ENCODE assay signal across 23 cellular contexts in the genomic region with DNA sequence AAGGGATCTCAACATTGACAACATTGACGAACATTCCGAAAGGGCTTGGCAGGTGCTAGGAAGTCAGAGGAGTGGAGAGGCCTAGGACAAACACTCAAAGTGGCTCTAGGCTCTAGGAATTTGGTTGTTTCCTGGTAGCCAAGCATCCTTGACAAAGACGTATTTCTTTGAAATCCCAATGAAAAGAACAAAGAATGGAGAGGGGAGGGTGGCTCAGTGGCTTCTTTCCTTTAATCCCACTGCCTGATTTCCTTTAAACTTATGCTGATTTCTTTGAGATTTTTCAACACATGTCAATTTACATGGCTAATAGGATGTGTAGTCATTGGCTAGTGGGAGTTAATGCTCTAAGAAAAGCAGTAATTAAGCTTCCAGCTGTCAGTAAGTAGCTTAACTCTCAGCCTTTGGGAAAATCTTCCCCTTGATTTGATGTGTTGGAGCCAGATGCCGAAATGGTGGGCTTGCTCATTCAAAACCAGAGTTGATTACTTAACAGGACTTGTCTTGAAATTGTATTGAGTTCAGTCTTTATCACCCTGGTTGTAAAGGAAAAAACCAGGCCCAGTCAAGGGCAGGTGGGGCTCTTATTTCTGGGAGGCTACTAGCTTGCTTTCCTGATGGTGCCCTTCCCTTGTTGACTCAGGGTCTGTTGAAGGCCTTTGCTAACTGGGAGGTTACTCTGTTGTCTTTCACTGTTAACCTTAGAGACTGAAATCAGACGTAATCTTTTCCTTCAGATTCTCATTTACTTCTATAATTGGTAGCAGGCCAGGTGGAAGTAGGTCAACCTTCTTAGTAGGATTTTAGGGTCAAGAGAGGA. TPM values are rescaled to one million over a fixed set of nuclear protein-coding genes. Genes with fewer than 3 reads are reported as not detected.
DNase-seq lines count a peak whose midpoint lies in the region; ATAC-seq and TF ChIP-seq lines count a peak whose summit lies in the region.
"Had no signal": no experiment of that assay in that cellular context is flagged by ENCODE, and none has a peak within 500 bp of the region (broad histone marks: within the 10 kb centered on the region; RNA-seq: fewer than 3 reads in every experiment).

No MANE protein-coding gene starts in this region.

- WGBS in spleen, 5 donors: 70 to 88% (median 79%) methylated on average over 5 of the region's 5 CpGs

- no peaks in the 10 kb centered on the region for H3K27me3 Mint-ChIP-seq in effector memory CD8-positive, alpha-beta T cell
- H3K27me3 Mint-ChIP-seq: activated CD4-positive, alpha-beta memory T cell treated with anti-CD3 and anti-CD28 coated beads, Interleukin-2, amount 10 ng/mL, durations not matched to agents 7 days and 5 days; activated naive CD8-positive, alpha-beta T cell treated with anti-CD3 and anti-CD28 coated beads, Interleukin-2, amount 10 ng/mL, durations not matched to agents 7 days and 5 days had no signal

- peaks cover 0 to 78% (median 14%) of the 10 kb centered on the region in 6 donors for H3K36me3 ChIP-seq in spleen
- H3K36me3 ChIP-seq: brain microvascular endothelial cell had no signal

- ATAC-seq in effector memory CD8-positive, alpha-beta T cell (replicated peaks): no peak
- no peak for ATAC-seq in stimulated activated effector memory CD8-positive, alpha-beta T cell treated with anti-CD3 and anti-CD28 coated beads, Interleukin-12 subunit alpha, Interleukin-12 subunit beta, amount 100 ng/mL, for 72 hours
- ATAC-seq: K562, Right ventricle myocardium inferior had no signal

- H3K9me3 ChIP-seq in spleen: no peaks in the 10 kb centered on the region
- H3K9me3 ChIP-seq: prostate gland had no signal

- H3K27ac Mint-ChIP-seq in effector memory CD8-positive, alpha-beta T cell: peak overlapping the region; percentile 68 to 90
- H3K27ac Mint-ChIP-seq in stimulated activated effector memory CD8-positive, alpha-beta T cell treated with anti-CD3 and anti-CD28 coated beads, Interleukin-12 subunit alpha, Interleukin-12 subunit beta, amount 100 ng/mL, for 72 hours: peak overlapping the region; percentile 26
- H3K27ac Mint-ChIP-seq: activated CD4-positive, alpha-beta memory T cell treated with anti-CD3 and anti-CD28 coated beads, Interleukin-2, amount 10 ng/mL, durations not matched to agents 7 days and 5 days; HFFc6 had no signal

- H3K4me3 Mint-ChIP-seq in effector memory CD8-positive, alpha-beta T cell: no peak overlapping the region
- H3K4me3 Mint-ChIP-seq in stimulated activated effector memory CD8-positive, alpha-beta T cell treated with anti-CD3 and anti-CD28 coated beads, Interleukin-12 subunit alpha, Interleukin-12 subunit beta, amount 100 ng/mL, for 72 hours: no peak overlapping the region
- H3K4me3 Mint-ChIP-seq: activated CD4-positive, alpha-beta memory T cell treated with anti-CD3 and anti-CD28 coated beads, Interleukin-2, amount 10 ng/mL, durations not matched to agents 7 days and 5 days; activated naive CD8-positive, alpha-beta T cell treated with anti-CD3 and anti-CD28 coated beads, Interleukin-2, amount 10 ng/mL, durations not matched to agents 7 days and 5 days; HFFc6; nephron had no signal

- H3K9me3 Mint-ChIP-seq in effector memory CD8-positive, alpha-beta T cell: no peaks in the 10 kb centered on the region
- H3K9me3 Mint-ChIP-seq in stimulated activated effector memory CD8-positive, alpha-beta T cell treated with anti-CD3 and anti-CD28 coated beads, Interleukin-12 subunit alpha, Interleukin-12 subunit beta, amount 100 ng/mL, for 72 hours: peaks cover 3% of the 10 kb centered on the region
- H3K9me3 Mint-ChIP-seq: HFFc6 had no signal

- TF ChIP-seq CTCF in spleen (IDR thresholded peaks at IDR 0.05 in 8 of 11, conservative IDR thresholded peaks at IDR 0.05 in 3 of 11): no peak

- H3K27me3 ChIP-seq in spleen (replicated peaks in 1 of 7): no peaks in the 10 kb centered on the region
- H3K27me3 ChIP-seq: BLaER1, brain microvascular endothelial cell had no signal

- peaks cover 65% of the 10 kb centered on the region for H3K36me3 Mint-ChIP-seq in effector memory CD8-positive, alpha-beta T cell (ENCODE audit: insufficient read depth)
- peaks cover 45% of the 10 kb centered on the region for H3K36me3 Mint-ChIP-seq in stimulated activated effector memory CD8-positive, alpha-beta T cell treated with anti-CD3 and anti-CD28 coated beads, Interleukin-12 subunit alpha, Interleukin-12 subunit beta, amount 100 ng/mL, for 72 hours

- intact Hi-C loops in spleen (cut with DNase I; ENCODE audit: low total_unique reads) (no loop called here), posterior vena cava (cut with DNase I) (no loop called here)

- no peak overlapping the region for H3K4me3 ChIP-seq in spleen
- H3K4me3 ChIP-seq: BLaER1, K562, prostate gland, skin epidermis had no signal

- TF ChIP-seq POLR2A in spleen (IDR thresholded peaks at IDR 0.05): no peak

- peaks cover 5 to 59% (median 23%) of the 10 kb centered on the region in 6 donors for H3K4me1 ChIP-seq in spleen
- H3K4me1 ChIP-seq: prostate gland had no signal

- DNase-seq in activated CD8-positive, alpha-beta memory T cell treated with anti-CD3 and anti-CD28 coated beads for 24 hours: peak; percentile 35
- no peak for DNase-seq in activated CD8-positive, alpha-beta memory T cell treated with anti-CD3 and anti-CD28 coated beads, Interleukin-2, amount 50 U/mL, for 4 hours
- DNase-seq in NCI-H82 treated with DMSO at 0.1 percent for 48 hours (lab: John Stamatoyannopoulos, UW; ENCODE audit: unreplicated experiment) (peak; percentile 85), kidney glomerular epithelial cell (lab: John Stamatoyannopoulos, UW) (no peak), spleen (no peak), posterior vena cava (ENCODE audit: low spot score) (no peak)
- DNase-seq in effector memory CD8-positive, alpha-beta T cell: no peak
- DNase-seq in stimulated activated effector memory CD8-positive, alpha-beta T cell treated with anti-CD3 and anti-CD28 coated beads, Interleukin-12 subunit alpha, Interleukin-12 subunit beta, amount 100 ng/mL, for 72 hours (ENCODE audit: low spot score in 2 of 2): no peak
- DNase-seq: activated CD4-positive, alpha-beta memory T cell treated with anti-CD3 and anti-CD28 coated beads, Interleukin-2, amount 10 ng/mL, durations not matched to agents 7 days and 5 days; activated naive CD8-positive, alpha-beta T cell treated with anti-CD3 and anti-CD28 coated beads, Interleukin-2, amount 10 ng/mL, durations not matched to agents 7 days and 5 days; brain microvascular endothelial cell; cortex of kidney; HFFc6; NCI-H1694 treated with DMSO at 0.1 percent for 48 hours; NCI-H510A; stimulated activated CD4-positive, alpha-beta T cell treated with anti-CD3 and anti-CD28 coated beads, Interleukin-4, amount 100 ng/mL, for 4 hours had no signal

- no peak overlapping the region for H3K27ac ChIP-seq in spleen
- H3K27ac ChIP-seq: BLaER1, brain microvascular endothelial cell, prostate gland, skin epidermis, VCaP had no signal

- H3K4me1 Mint-ChIP-seq in effector memory CD8-positive, alpha-beta T cell (ENCODE audit: low read depth in 2 of 2): peaks cover 34 to 48% of the 10 kb centered on the region in 2 donors
- H3K4me1 Mint-ChIP-seq in stimulated activated effector memory CD8-positive, alpha-beta T cell treated with anti-CD3 and anti-CD28 coated beads, Interleukin-12 subunit alpha, Interleukin-12 subunit beta, amount 100 ng/mL, for 72 hours: peaks cover 40% of the 10 kb centered on the region
- H3K4me1 Mint-ChIP-seq: nephron had no signal

RNA-seq across cellular contexts. Expression of a gene that starts 45.3 kb away (rescaled TPM):
- 100 to 1,000 TPM; 111 to 328 (median 188) TPM for total RNA-seq in spleen
- 1 to 10 TPM; 3.8 to 5.4 (median 5.0) TPM for polyA plus RNA-seq in spleen
- 10 to 100 TPM in 1 of 2 donors, 1 to 10 TPM in 1; 9.4 to 15.7 TPM for total RNA-seq in posterior vena cava

Comparison
In these comparisons a context has a peak if more than half of its experiments do, and no peak if none do; other contexts are left out.
1. DNase-seq: peak in activated CD8-positive, alpha-beta memory T cell treated with anti-CD3 and anti-CD28 coated beads for 24 hours (single experiment) and NCI-H82 treated with DMSO at 0.1 percent for 48 hours (single experiment); none in activated CD8-positive, alpha-beta memory T cell treated with anti-CD3 and anti-CD28 coated beads, Interleukin-2, amount 50 U/mL, for 4 hours (single experiment), effector memory CD8-positive, alpha-beta T cell (0 of 3), stimulated activated effector memory CD8-positive, alpha-beta T cell treated with anti-CD3 and anti-CD28 coated beads, Interleukin-12 subunit alpha, Interleukin-12 subunit beta, amount 100 ng/mL, for 72 hours (0 of 2), kidney glomerular epithelial cell (single experiment), spleen (single experiment) and posterior vena cava (single experiment).
2. RNA of a gene that starts 45.3 kb away (total RNA-seq): 111 to 328 TPM in spleen; 9.4 to 15.7 TPM in posterior vena cava; every median in the first group is over 4 times any median in the second.